ENCODE assay signal across 16 cellular contexts in genomic region chr6:71197770-71198169, GRCh38.
DNase-seq lines count a peak whose midpoint lies in the region; ATAC-seq, FAIRE-seq and TF ChIP-seq lines count a peak whose summit lies in the region.
"Had no signal": no experiment of that assay in that cellular context is flagged by ENCODE, and none has a peak within 500 bp of the region (broad histone marks: within the 10 kb centered on the region; RNA-seq: fewer than 3 reads in every experiment).

No MANE protein-coding gene starts in this region.

- WGBS in lung, 2 donors, result 67 to 88% methylated on average over 1 of the region's 1 CpG
- WGBS in right cardiac atrium, result 92% methylated on average over 1 of the region's 1 CpG

- H3K9me3 ChIP-seq in lung (ENCODE audit: control insufficient read depth in 2 of 2, insufficient read depth in 1 of 2, low read length in 1 of 2) (no peaks in the 10 kb centered on the region), right cardiac atrium (ENCODE audit: control insufficient read depth, low read length) (no peaks in the 10 kb centered on the region)
- H3K9me3 ChIP-seq: esophagus squamous epithelium had no signal

- H3K4me1 ChIP-seq in lung (ENCODE audit: control insufficient read depth in 2 of 2, insufficient read depth in 2 of 2, low read length in 2 of 2), result no peaks in the 10 kb centered on the region
- H3K4me1 ChIP-seq in right cardiac atrium (ENCODE audit: control insufficient read depth, insufficient read depth, low read length), result no peaks in the 10 kb centered on the region
- H3K4me1 ChIP-seq: esophagus squamous epithelium had no signal

- DNase-seq in AG04449 (ENCODE audit: low read depth, low spot score), result peak; percentile 29
- DNase-seq in HTR-8/SVneo (ENCODE audit: insufficient read length, low spot score), result peak; percentile 32
- peak; percentile 63 for DNase-seq in brain microvascular endothelial cell
- DNase-seq in lung (ENCODE audit: low spot score), result no peak
- no peak for DNase-seq in right cardiac atrium
- DNase-seq in MV-4-11 (lab: John Stamatoyannopoulos, UW), result no peak
- no peak for DNase-seq in activated naive CD4-positive, alpha-beta T cell treated with anti-CD3 and anti-CD28 coated beads for 36 hours
- DNase-seq: activated effector memory CD4-positive, alpha-beta T cell treated with anti-CD3 and anti-CD28 coated beads, Interleukin-2, amount 50 U/mL, for 16 hours; cerebellar nuclear complex; esophagus squamous epithelium; NK-92 treated with Interleukin-12 subunit alpha and Interleukin-12 subunit beta, amount 100 ng/mL, for 24 hours; stimulated activated CD4-positive, alpha-beta T cell treated with anti-CD3 and anti-CD28 coated beads, Interleukin-15, amount 100 ng/mL, for 24 hours; T-helper 1 cell had no signal

- TF ChIP-seq CTCF in AG04449 (IDR thresholded peaks at IDR 0.05; ENCODE audit: insufficient read depth, low read length, missing control alignments) (no peak), brain microvascular endothelial cell (IDR thresholded peaks at IDR 0.05; ENCODE audit: low read depth, low read length, missing control alignments) (no peak), lung (IDR thresholded peaks at IDR 0.05; ENCODE audit: control extremely low read depth, extremely low read depth) (no peak)

- in situ Hi-C loops in brain microvascular endothelial cell (cut with HindIII; ENCODE audit: low pct_ligation_motif_present, low sequenced_read_pairs), result loop anchor here (10.0 kb wide), 1 partner anchor 147 kb away; no protein-coding TSS in a partner anchor

- H3K4me1 Mint-ChIP-seq in activated naive CD4-positive, alpha-beta T cell treated with anti-CD3 and anti-CD28 coated beads for 36 hours (ENCODE audit: low read depth), result no peaks in the 10 kb centered on the region

- ATAC-seq in lung (ENCODE audit: insufficient read depth, low FRiP score), result peak; percentile 11
- no peak for ATAC-seq in right cardiac atrium
- ATAC-seq in HG03108 (IDR thresholded peaks at IDR 0.05; ENCODE audit: unreplicated experiment), result no peak

- intact Hi-C loops in right cardiac atrium (cut with DNase I), result loop anchor here in 1 of 4 donors (10.0 kb wide), 1 partner anchor 147 kb away; no protein-coding TSS in a partner anchor
- intact Hi-C loops in activated naive CD4-positive, alpha-beta T cell treated with anti-CD3 and anti-CD28 coated beads for 36 hours (cut with micrococcal nuclease), result loop anchor here (10.0 kb wide), 1 partner anchor 887 kb away; no protein-coding TSS in a partner anchor

- H3K9me3 Mint-ChIP-seq in activated naive CD4-positive, alpha-beta T cell treated with anti-CD3 and anti-CD28 coated beads for 36 hours, result no peaks in the 10 kb centered on the region

- H3K4me3 ChIP-seq in AG04449 (ENCODE audit: low read depth, low read length) (no peak overlapping the region), brain microvascular endothelial cell (ENCODE audit: low read depth, low read length) (no peak overlapping the region), lung (no peak overlapping the region), right cardiac atrium (ENCODE audit: low read length) (no peak overlapping the region)
- H3K4me3 ChIP-seq: esophagus squamous epithelium had no signal

- no peak overlapping the region for H3K4me3 Mint-ChIP-seq in activated naive CD4-positive, alpha-beta T cell treated with anti-CD3 and anti-CD28 coated beads for 36 hours
- H3K4me3 Mint-ChIP-seq: neural crest cell had no signal

- peak overlapping the region; percentile 73 for H3K27ac ChIP-seq in brain microvascular endothelial cell
- H3K27ac ChIP-seq in lung (ENCODE audit: low read depth in 1 of 2, low read length in 1 of 2), result no peak overlapping the region
- no peak overlapping the region for H3K27ac ChIP-seq in right cardiac atrium (ENCODE audit: low read length)
- H3K27ac ChIP-seq: C4-2B, esophagus squamous epithelium had no signal

- H3K27me3 ChIP-seq in brain microvascular endothelial cell (replicated peaks), result no peaks in the 10 kb centered on the region
- H3K27me3 ChIP-seq in lung (ENCODE audit: control insufficient read depth, insufficient read depth), result no peaks in the 10 kb centered on the region
- H3K27me3 ChIP-seq in right cardiac atrium (ENCODE audit: control insufficient read depth, insufficient read depth), result no peaks in the 10 kb centered on the region
- H3K27me3 ChIP-seq: esophagus squamous epithelium had no signal

- no peaks in the 10 kb centered on the region for H3K36me3 Mint-ChIP-seq in activated naive CD4-positive, alpha-beta T cell treated with anti-CD3 and anti-CD28 coated beads for 36 hours (ENCODE audit: low read depth)

- CTCF ChIA-PET in AG04449 (lab: Yijun Ruan, JAX), result interaction anchor here (1.2 kb wide), 1 partner anchor 156 kb away, joined by 3 read pairs; no protein-coding TSS in a partner anchor
- CTCF ChIA-PET in activated naive CD4-positive, alpha-beta T cell treated with anti-CD3 and anti-CD28 coated beads for 36 hours (lab: Charles Lee), result interaction anchor here (0.6 kb wide), 1 partner anchor 11 kb away, joined by 3 read pairs; no protein-coding TSS in a partner anchor

- peak; percentile 79 for FAIRE-seq in HTR-8/SVneo (lab: Jason Lieb, UNC)

- POLR2A ChIA-PET in AG04449 (lab: Yijun Ruan, JAX), result no interaction called here

- no peak overlapping the region for H3K27ac Mint-ChIP-seq in activated naive CD4-positive, alpha-beta T cell treated with anti-CD3 and anti-CD28 coated beads for 36 hours

- peaks cover 2% of the 10 kb centered on the region for H3K27me3 Mint-ChIP-seq in activated naive CD4-positive, alpha-beta T cell treated with anti-CD3 and anti-CD28 coated beads for 36 hours (ENCODE audit: low read depth)

- no peaks in the 10 kb centered on the region for H3K36me3 ChIP-seq in brain microvascular endothelial cell (replicated peaks)
- H3K36me3 ChIP-seq in lung (ENCODE audit: control insufficient read depth in 2 of 2, insufficient read depth in 2 of 2, low read length in 2 of 2), result no peaks in the 10 kb centered on the region
- H3K36me3 ChIP-seq: esophagus squamous epithelium had no signal

Comparison
In these comparisons a context has a peak if more than half of its experiments do, and no peak if none do; other contexts are left out.
1. DNase-seq: peak in AG04449 (single experiment), HTR-8/SVneo (single experiment) and brain microvascular endothelial cell (single experiment); none in lung (single experiment), right cardiac atrium (0 of 3), MV-4-11 (single experiment) and activated naive CD4-positive, alpha-beta T cell treated with anti-CD3 and anti-CD28 coated beads for 36 hours (single experiment).